Comparison of ENCODE assay signal across 19 cellular contexts in the genomic region with DNA sequence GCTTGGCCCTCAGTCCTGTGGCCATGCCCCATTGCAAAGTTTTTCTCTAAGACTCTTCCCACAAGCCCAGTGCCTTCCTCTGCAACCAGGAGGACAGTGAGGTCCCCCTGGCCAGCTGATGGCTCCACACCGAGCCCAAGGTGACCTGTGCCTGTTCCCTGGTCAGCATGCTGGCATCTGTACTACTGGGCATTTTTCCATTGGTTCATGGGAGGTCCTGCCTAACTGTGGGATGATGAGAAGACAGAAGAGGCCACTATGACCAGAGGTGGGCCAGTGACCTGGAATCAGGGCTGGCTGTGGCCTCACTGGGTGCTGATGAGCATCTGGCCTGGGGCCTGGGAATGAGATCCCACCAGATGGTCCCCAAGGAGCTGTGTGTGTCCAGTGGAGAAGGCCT. TPM values are rescaled to one million over a fixed set of nuclear protein-coding genes. Genes with fewer than 3 reads are reported as not detected.
A peak's percentile ranks its signal among the peaks of the same experiment; 100 is the strongest.
DNase-seq lines count a peak whose midpoint lies in the region; ATAC-seq and TF ChIP-seq lines count a peak whose summit lies in the region.
"Had no signal": no experiment of that assay in that cellular context is flagged by ENCODE, and none has a peak within 500 bp of the region (broad histone marks: within the 10 kb centered on the region; RNA-seq: fewer than 3 reads in every experiment).

No MANE protein-coding gene starts in this region.

- H3K27ac ChIP-seq in AG04450 (ENCODE audit: low read depth, low read length) (peak overlapping the region; percentile 92), Peyer's patch (peak overlapping the region in 2 of 4 donors; percentile 96 to 97), sigmoid colon (peak overlapping the region in 3 of 4 donors; percentile 79 to 84 (median 80))
- H3K27ac ChIP-seq: cardiac muscle cell, neural progenitor cell had no signal

- TF ChIP-seq POLR2A in Peyer's patch (IDR thresholded peaks at IDR 0.05) = no peak
- TF ChIP-seq POLR2A in sigmoid colon (IDR thresholded peaks at IDR 0.05) = no peak

- CTCF ChIA-PET in AG04450 (lab: Charles Lee) = no interaction called here

- no peak for ATAC-seq in left colon
- no peak for ATAC-seq in GM18867 (IDR thresholded peaks at IDR 0.05; ENCODE audit: unreplicated experiment)
- ATAC-seq: activated CD4-positive, alpha-beta T cell treated with anti-CD3 and anti-CD28 coated beads for 36 hours; activated naive CD4-positive, alpha-beta T cell treated with anti-CD3 and anti-CD28 coated beads, Interleukin-2, amount 50 U/mL, for 72 hours; effector memory CD8-positive, alpha-beta T cell; T-helper 17 cell had no signal

- intact Hi-C loops in left colon (cut with DNase I, micrococcal nuclease) (loop anchor here in 1 of 2 donors (5.0 to 10.0 kb wide), 2 partner anchors 70 to 98 kb away; no protein-coding TSS in a partner anchor), sigmoid colon (cut with DNase I) (loop anchor here (5.0 kb wide), 2 partner anchors 77 to 78 kb away; no protein-coding TSS in a partner anchor)

- TF ChIP-seq EP300 in sigmoid colon (IDR thresholded peaks at IDR 0.05) = no peak

- 84 to 96% methylated on average over 1 of the region's 1 CpG for whole genome bisulfite sequencing in sigmoid colon, 2 donors

- H3K36me3 ChIP-seq in Peyer's patch (no peaks in the 10 kb centered on the region), sigmoid colon (no peaks in the 10 kb centered on the region)
- H3K36me3 ChIP-seq: cardiac muscle cell had no signal

- H3K9me3 ChIP-seq in AG04450 (ENCODE audit: control insufficient read depth, insufficient read depth, low read length) (peaks cover 15% of the 10 kb centered on the region), Peyer's patch (no peaks in the 10 kb centered on the region), sigmoid colon (no peaks in the 10 kb centered on the region)

- no peak for TF ChIP-seq CTCF in AG04450 (IDR thresholded peaks at IDR 0.05; ENCODE audit: low read depth, low read length)
- TF ChIP-seq CTCF in Peyer's patch (IDR thresholded peaks at IDR 0.05) = no peak
- no peak for TF ChIP-seq CTCF in sigmoid colon (IDR thresholded peaks at IDR 0.05)

- H3K4me1 ChIP-seq in Peyer's patch (peaks cover 0 to 48% (median 10%) of the 10 kb centered on the region in 4 donors), sigmoid colon (peaks cover 0 to 48% (median 37%) of the 10 kb centered on the region in 4 donors)

- H3K4me3 ChIP-seq in AG04450 (ENCODE audit: low read depth, low read length) = no peak overlapping the region
- H3K4me3 ChIP-seq in Peyer's patch = no peak overlapping the region
- no peak overlapping the region for H3K4me3 ChIP-seq in sigmoid colon
- H3K4me3 ChIP-seq: cardiac muscle cell, neural progenitor cell had no signal

- H3K27me3 ChIP-seq in AG04450 (ENCODE audit: control insufficient read depth, insufficient read depth, low read length) (no peaks in the 10 kb centered on the region), Peyer's patch (no peaks in the 10 kb centered on the region), sigmoid colon (no peaks in the 10 kb centered on the region)
- H3K27me3 ChIP-seq: cardiac muscle cell, neural progenitor cell had no signal

- DNase-seq in AG04450 (ENCODE audit: low read depth, low spot score) (no peak), Peyer's patch (peak in 2 of 3 donors; percentile 21 to 37), left colon (peak; percentile 12 to 28), sigmoid colon (peak; percentile 45), NAMALWA (ENCODE audit: low spot score) (no peak), AG20443 (ENCODE audit: low spot score) (no peak)
- DNase-seq: activated CD4-positive, alpha-beta T cell treated with anti-CD3 and anti-CD28 coated beads for 36 hours; activated CD8-positive, alpha-beta memory T cell treated with anti-CD3 and anti-CD28 coated beads, Interleukin-2, amount 50 U/mL, for 4 hours; effector memory CD8-positive, alpha-beta T cell; KBM-7; NCI-H1417; NCI-H2171 treated with DMSO at 0.1 percent for 48 hours; NCI-H82; T-helper 17 cell had no signal

- POLR2A ChIA-PET in AG04450 (lab: Yijun Ruan, JAX) = interaction anchor here (1.0 kb wide), 1 partner anchor 9 kb away, joined by 7 read pairs; no protein-coding TSS in a partner anchor

RNA-seq across cellular contexts. Expression of a gene that starts 20.2 kb away (rescaled TPM):
- polyA plus RNA-seq in AG04450 (2011; rRNA removed) (not detected in 2 replicates), sigmoid colon (under 1 TPM in 1 of 3 donors, not detected in 2; 0.15 TPM)
- not detected in 2 replicates for polyA minus RNA-seq in AG04450 (2011; rRNA and poly(A)+ RNA removed)
- total RNA-seq in Peyer's patch (not detected), left colon (under 1 TPM; 0.08 to 0.09 TPM), sigmoid colon (not detected)
- total RNA-seq: activated CD4-positive, alpha-beta T cell treated with anti-CD3 and anti-CD28 coated beads for 36 hours; activated naive CD4-positive, alpha-beta T cell treated with anti-CD3 and anti-CD28 coated beads, Interleukin-2, amount 50 U/mL, for 72 hours; cardiac muscle cell; T-helper 17 cell had no signal
- polyA plus RNA-seq: BJ, cardiac muscle cell had no signal

RNA-seq across cellular contexts. Expression of a gene that starts 45.6 kb away (rescaled TPM):
- not detected in 2 replicates for polyA plus RNA-seq in AG04450 (2011; rRNA removed)
- not detected in 2 replicates for polyA minus RNA-seq in AG04450 (2011; rRNA and poly(A)+ RNA removed)
- total RNA-seq in Peyer's patch = not detected
- not detected for total RNA-seq in left colon
- not detected for total RNA-seq in sigmoid colon
- not detected for polyA plus RNA-seq in sigmoid colon
- total RNA-seq: activated CD4-positive, alpha-beta T cell treated with anti-CD3 and anti-CD28 coated beads for 36 hours; activated naive CD4-positive, alpha-beta T cell treated with anti-CD3 and anti-CD28 coated beads, Interleukin-2, amount 50 U/mL, for 72 hours; cardiac muscle cell; T-helper 17 cell had no signal
- polyA plus RNA-seq: BJ, cardiac muscle cell had no signal

Comparison
In these comparisons a context has a peak if more than half of its experiments do, and no peak if none do; other contexts are left out.
1. DNase-seq: peak in Peyer's patch (2 of 3), left colon (2 of 2) and sigmoid colon (single experiment); none in AG04450 (single experiment), NAMALWA (single experiment) and AG20443 (single experiment).